8 cellular contexts compared by ENCODE assay signal in the genomic region with DNA sequence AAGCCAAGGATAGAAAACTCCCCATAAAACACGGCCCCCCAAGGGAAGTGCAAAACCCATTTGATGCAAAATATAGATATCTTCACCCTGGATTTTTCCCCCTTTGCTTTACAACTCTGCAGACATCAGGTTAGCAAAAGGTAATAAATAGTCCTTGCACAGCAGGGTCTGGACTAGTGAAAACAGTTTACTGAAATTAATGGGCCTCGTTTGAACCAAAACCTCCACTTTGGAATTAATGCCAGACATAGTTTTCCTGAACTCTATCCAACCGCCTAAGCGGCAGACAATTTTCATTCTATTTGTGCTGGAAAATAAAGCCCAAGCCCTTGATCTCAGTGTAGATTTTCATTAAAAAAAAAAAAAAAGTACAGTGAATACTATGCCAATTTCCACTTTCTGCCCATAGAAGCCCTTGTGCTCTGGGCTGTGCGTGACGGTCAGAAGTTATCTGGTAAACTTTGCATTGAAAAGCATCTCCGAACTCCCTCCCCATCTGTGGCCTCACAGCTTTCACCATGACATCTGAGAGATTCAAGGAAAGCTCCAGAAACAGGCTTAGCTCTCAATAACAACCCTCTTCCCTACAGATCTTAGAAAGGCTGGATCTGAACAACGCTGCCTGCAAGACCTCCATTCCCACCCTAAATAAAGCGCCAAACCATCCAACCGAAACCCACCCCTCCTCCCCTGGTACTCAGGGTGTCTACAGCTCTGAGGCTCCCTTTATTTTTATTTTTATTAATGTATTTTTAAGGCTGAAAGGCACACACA. TPM values are rescaled to one million over a fixed set of nuclear protein-coding genes. Genes with fewer than 3 reads are reported as not detected.
DNase-seq lines count a peak whose midpoint lies in the region; ATAC-seq and TF ChIP-seq lines count a peak whose summit lies in the region.

No MANE protein-coding gene starts in this region.

- H3K4me2 ChIP-seq in MM.1S (ENCODE audit: low read depth, low read length), result peak overlapping the region; percentile 73; the same call in 1 of the 2 replicates

- peaks cover 40% of the 10 kb centered on the region for H3F3A ChIP-seq in MM.1S (ENCODE audit: insufficient read depth, low read length)

- H3K4me3 ChIP-seq in cardiac muscle cell (peak overlapping the region; percentile 12), MM.1S (ENCODE audit: low read length) (peak overlapping the region; percentile 41; the same call in 1 of the 2 replicates), thoracic aorta (peak overlapping the region; percentile 68)

- no peaks in the 10 kb centered on the region for H3K27me3 ChIP-seq in cardiac muscle cell
- no peaks in the 10 kb centered on the region for H3K27me3 ChIP-seq in MM.1S (replicated peaks; ENCODE audit: insufficient read depth, low read length)
- H3K27me3 ChIP-seq in thoracic aorta (replicated peaks; ENCODE audit: insufficient read depth), result no peaks in the 10 kb centered on the region

- ATAC-seq in Right ventricle myocardium superior (ENCODE audit: poor library complexity) (no peak), left colon (peak; percentile 2), thoracic aorta (ENCODE audit: insufficient number of reproducible peaks, low FRiP score, low read depth) (no peak), HG02610 (IDR thresholded peaks at IDR 0.05; ENCODE audit: unreplicated experiment) (no peak), GM19467 (IDR thresholded peaks at IDR 0.05; ENCODE audit: unreplicated experiment) (no peak)

- no peaks in the 10 kb centered on the region for H3K79me2 ChIP-seq in MM.1S (ENCODE audit: low read length)

- H3K4me1 ChIP-seq in cardiac muscle cell (ENCODE audit: low read depth) (peaks cover 77% of the 10 kb centered on the region), MM.1S (ENCODE audit: low read length) (peaks cover 63% of the 10 kb centered on the region), thoracic aorta (ENCODE audit: control insufficient read depth in 1 of 2, low read depth in 2 of 2) (peaks cover 69 to 81% of the 10 kb centered on the region in 2 donors)

- no peaks in the 10 kb centered on the region for H4K20me1 ChIP-seq in MM.1S (ENCODE audit: insufficient read depth, low read length)

- intact Hi-C loops in Right ventricle myocardium superior (cut with DNase I) (no loop called here), left colon (cut with DNase I, micrococcal nuclease) (loop anchor here in 1 of 2 donors (5.0 kb wide), 1 partner anchor 82 kb away; no protein-coding TSS in a partner anchor)

- no peaks in the 10 kb centered on the region for H3K9me2 ChIP-seq in MM.1S (replicated peaks; ENCODE audit: insufficient read depth, low read length)

- peak overlapping the region; percentile 70 for H3K9ac ChIP-seq in MM.1S (ENCODE audit: low read length)

- DNase-seq in cardiac muscle cell (ENCODE audit: low read depth in 1 of 2, low spot score in 1 of 2) (peak; percentile 40 to 64), Right ventricle myocardium superior (no peak), MM.1S (no peak), left colon (no peak), thoracic aorta (ENCODE audit: low spot score) (no peak)

- H3K9me3 ChIP-seq in cardiac muscle cell (ENCODE audit: low read depth) (no peaks in the 10 kb centered on the region), MM.1S (replicated peaks; ENCODE audit: insufficient read depth, low read length) (no peaks in the 10 kb centered on the region), thoracic aorta (no peaks in the 10 kb centered on the region)

- H2AFZ ChIP-seq in MM.1S (ENCODE audit: low read length), result no peak overlapping the region

- no peaks in the 10 kb centered on the region for H3K36me3 ChIP-seq in cardiac muscle cell
- no peaks in the 10 kb centered on the region for H3K36me3 ChIP-seq in MM.1S (replicated peaks; ENCODE audit: insufficient read depth, low read length)
- H3K36me3 ChIP-seq in thoracic aorta, result no peaks in the 10 kb centered on the region

- TF ChIP-seq CTCF in cardiac muscle cell (IDR thresholded peaks at IDR 0.05; ENCODE audit: low read depth, low read length), result no peak
- TF ChIP-seq CTCF in MM.1S (IDR thresholded peaks at IDR 0.05; ENCODE audit: low read length), result no peak
- TF ChIP-seq CTCF in thoracic aorta (IDR thresholded peaks at IDR 0.05), result no peak

- H3K27ac ChIP-seq in cardiac muscle cell (peak overlapping the region; percentile 97), MM.1S (ENCODE audit: low read length) (peak overlapping the region; percentile 91), angular gyrus (ENCODE audit: low read depth, low read length) (peak overlapping the region; percentile 87), thoracic aorta (peak overlapping the region; percentile 88 to 94)

RNA-seq across cellular contexts. Expression of gene IRF2BPL, which starts 11.0 kb away (rescaled TPM):
- total RNA-seq in cardiac muscle cell, result 128 and 185 TPM in 2 replicates
- 43.7 and 88.2 TPM in 2 replicates for polyA plus RNA-seq in cardiac muscle cell
- total RNA-seq in Right ventricle myocardium superior, result 38.8 TPM
- total RNA-seq in left colon, result 10 to 100 TPM; 15.5 to 25.5 TPM
- total RNA-seq in thoracic aorta, result 10 to 100 TPM; 49.6 to 69.7 TPM

RNA-seq across cellular contexts. Expression of gene CIPC, which starts 58.6 kb away (rescaled TPM):
- total RNA-seq in cardiac muscle cell (31.3 and 35.3 TPM in 2 replicates), Right ventricle myocardium superior (64.1 TPM), left colon (10 to 100 TPM; 50.4 to 52.0 TPM), thoracic aorta (10 to 100 TPM; 38.3 to 44.4 TPM)
- polyA plus RNA-seq in cardiac muscle cell, result 16.4 and 16.5 TPM in 2 replicates

Comparison
In these comparisons a context has a peak if more than half of its experiments do, and no peak if none do; other contexts are left out.
1. DNase-seq: peak in cardiac muscle cell (2 of 2); none in Right ventricle myocardium superior (single experiment), MM.1S (single experiment), left colon (0 of 2) and thoracic aorta (single experiment).
2. H3K4me3 ChIP-seq: peak in every context shown above with its lines; median percentile 68 in thoracic aorta; 41 in MM.1S; 12 in cardiac muscle cell.
3. Peak in every context shown above with its lines, with median percentiles within 50 percentile points of each other: H3K27ac ChIP-seq.